11 cellular contexts compared by ENCODE assay signal in the genomic region with DNA sequence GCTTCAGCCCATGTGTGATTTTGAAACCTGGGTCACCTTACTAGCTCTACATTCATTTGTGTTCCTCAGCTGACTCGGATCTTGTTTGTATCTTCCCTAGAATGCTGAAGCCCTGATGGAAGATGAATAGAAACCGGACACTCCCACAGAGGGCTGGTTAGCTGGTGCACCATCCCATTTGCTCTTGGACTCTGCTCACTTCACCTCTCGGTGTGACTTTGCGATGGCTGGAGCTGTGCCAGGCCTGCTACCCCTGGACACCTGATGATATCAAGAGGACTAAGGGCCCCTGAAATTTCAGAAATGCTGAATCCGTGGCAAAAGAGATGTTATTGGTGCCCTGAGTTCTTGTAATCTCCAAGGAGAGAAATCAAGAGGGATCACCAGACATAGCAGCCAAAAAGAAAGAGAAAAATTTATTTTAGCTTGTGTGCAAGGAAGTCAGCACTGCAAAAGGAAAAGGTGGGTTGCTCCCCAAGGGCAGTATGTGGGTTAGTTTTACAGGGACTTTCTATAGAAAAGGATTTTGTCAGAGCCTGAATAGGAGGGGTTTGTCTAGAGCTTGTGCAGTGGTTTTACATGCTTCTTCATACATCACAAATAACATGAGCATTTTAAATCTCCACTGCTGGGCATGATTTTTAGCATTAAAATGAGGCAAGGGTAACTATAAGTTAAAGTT.
A peak's percentile ranks its signal among the peaks of the same experiment; 100 is the strongest.
DNase-seq lines count a peak whose midpoint lies in the region; ATAC-seq and TF ChIP-seq lines count a peak whose summit lies in the region.
"Had no signal": no experiment of that assay in that cellular context is flagged by ENCODE, and none has a peak within 500 bp of the region (broad histone marks: within the 10 kb centered on the region; RNA-seq: fewer than 3 reads in every experiment).

No MANE protein-coding gene starts in this region.

- DNase-seq in CD8-positive, alpha-beta memory T cell = no peak
- DNase-seq in pons (ENCODE audit: low spot score) (no peak), NCI-H1436 (lab: John Stamatoyannopoulos, UW) (no peak), NCI-H187 treated with DMSO at 0.1 percent for 48 hours (lab: John Stamatoyannopoulos, UW) (no peak)
- DNase-seq: activated naive CD8-positive, alpha-beta T cell treated with anti-CD3 and anti-CD28 coated beads, Interleukin-2, amount 10 ng/mL, durations not matched to agents 7 days and 5 days; GF-D8; NCI-H1092 treated with DMSO at 0.1 percent for 48 hours had no signal

- no peaks in the 10 kb centered on the region for H3K27me3 Mint-ChIP-seq in nephron (ENCODE audit: low read depth)
- no peaks in the 10 kb centered on the region for H3K27me3 Mint-ChIP-seq in CD8-positive, alpha-beta memory T cell
- H3K27me3 Mint-ChIP-seq: activated naive CD8-positive, alpha-beta T cell treated with anti-CD3 and anti-CD28 coated beads, Interleukin-2, amount 10 ng/mL, durations not matched to agents 7 days and 5 days had no signal

- peaks cover 17% of the 10 kb centered on the region for H3K4me1 Mint-ChIP-seq in nephron
- peaks cover 5 to 16% (median 6%) of the 10 kb centered on the region in 3 donors for H3K4me1 Mint-ChIP-seq in CD8-positive, alpha-beta memory T cell

- no peak overlapping the region for H3K27ac ChIP-seq in CD8-positive, alpha-beta memory T cell (ENCODE audit: low read depth, low read length)

- H3K4me1 ChIP-seq in CD8-positive, alpha-beta memory T cell (ENCODE audit: insufficient read depth, low read length) = peaks cover 15% of the 10 kb centered on the region

- peak overlapping the region; percentile 73 to 93 (median 89) for H3K27ac Mint-ChIP-seq in nephron
- H3K27ac Mint-ChIP-seq in CD8-positive, alpha-beta memory T cell = peak overlapping the region in 2 of 8 donors; percentile 33 to 69
- H3K27ac Mint-ChIP-seq: activated naive CD8-positive, alpha-beta T cell treated with anti-CD3 and anti-CD28 coated beads, Interleukin-2, amount 10 ng/mL, durations not matched to agents 7 days and 5 days had no signal

- ATAC-seq in GM18873 (IDR thresholded peaks at IDR 0.05; ENCODE audit: low FRiP score, unreplicated experiment) (peak; percentile 32), GM21576 (IDR thresholded peaks at IDR 0.05; ENCODE audit: unreplicated experiment) (peak; percentile 9), HG03196 (IDR thresholded peaks at IDR 0.05; ENCODE audit: unreplicated experiment) (peak; percentile 36)

- H3K4me3 ChIP-seq in CD8-positive, alpha-beta memory T cell (ENCODE audit: low read length) = no peak overlapping the region

- CTCF ChIA-PET in CD8-positive, alpha-beta memory T cell (lab: Charles Lee) = no interaction called here

- H3K36me3 ChIP-seq in CD8-positive, alpha-beta memory T cell (ENCODE audit: insufficient read depth, low read length) = no peaks in the 10 kb centered on the region

- no peaks in the 10 kb centered on the region for H3K9me3 ChIP-seq in CD8-positive, alpha-beta memory T cell (ENCODE audit: low read length)

- H3K27me3 ChIP-seq in CD8-positive, alpha-beta memory T cell (ENCODE audit: insufficient read depth, low read length, poor library complexity, severe bottlenecking) = no peaks in the 10 kb centered on the region

- no peaks in the 10 kb centered on the region for H3K36me3 Mint-ChIP-seq in nephron (ENCODE audit: low read depth)
- H3K36me3 Mint-ChIP-seq in CD8-positive, alpha-beta memory T cell = no peaks in the 10 kb centered on the region
- H3K36me3 Mint-ChIP-seq: activated naive CD8-positive, alpha-beta T cell treated with anti-CD3 and anti-CD28 coated beads, Interleukin-2, amount 10 ng/mL, durations not matched to agents 7 days and 5 days had no signal

- no peak for TF ChIP-seq CTCF in nephron (IDR thresholded peaks at IDR 0.05; ENCODE audit: unreplicated experiment in 3 of 3)

- POLR2A ChIA-PET in CD8-positive, alpha-beta memory T cell (lab: Charles Lee) = no interaction called here

- H3K9me3 Mint-ChIP-seq in nephron = peaks cover 3% of the 10 kb centered on the region
- H3K9me3 Mint-ChIP-seq in CD8-positive, alpha-beta memory T cell = peaks cover 0 to 6% (median 1%) of the 10 kb centered on the region in 5 donors

- no peak overlapping the region for H3K4me3 Mint-ChIP-seq in nephron
- H3K4me3 Mint-ChIP-seq in CD8-positive, alpha-beta memory T cell = no peak overlapping the region
